ENCODE assay signal across 11 cellular contexts in genomic region chr3:45992133-45992729, GRCh38. TPM values are rescaled to one million over a fixed set of nuclear protein-coding genes. Genes with fewer than 3 reads are reported as not detected.
DNase-seq lines count a peak whose midpoint lies in the region; ATAC-seq, FAIRE-seq and TF ChIP-seq lines count a peak whose summit lies in the region.
"Had no signal": no experiment of that assay in that cellular context is flagged by ENCODE, and none has a peak within 500 bp of the region (broad histone marks: within the 10 kb centered on the region; RNA-seq: fewer than 3 reads in every experiment).

No MANE protein-coding gene starts in this region.

- no peak overlapping the region for H3K9ac ChIP-seq in HepG2 (ENCODE audit: insufficient read depth, low read depth, low read length)

- H3K27me3 Mint-ChIP-seq in activated T-cell treated with anti-CD3 and anti-CD28 coated beads, Interleukin-2, amount 50 U/mL, for 72 hours (ENCODE audit: low read depth) = no peaks in the 10 kb centered on the region
- H3K27me3 Mint-ChIP-seq in activated T-cell treated with anti-CD3 and anti-CD28 coated beads, Interleukin-2, amount 50 U/mL, for 4 hours (ENCODE audit: low read depth) = no peaks in the 10 kb centered on the region
- H3K27me3 Mint-ChIP-seq in activated naive CD8-positive, alpha-beta T cell treated with anti-CD3 and anti-CD28 coated beads, Interleukin-2, amount 10 ng/mL, durations not matched to agents 7 days and 5 days = no peaks in the 10 kb centered on the region

- H3K4me1 Mint-ChIP-seq in activated T-cell treated with anti-CD3 and anti-CD28 coated beads, Interleukin-2, amount 50 U/mL, for 72 hours (ENCODE audit: low read depth) = peaks cover 81% of the 10 kb centered on the region
- peaks cover 72% of the 10 kb centered on the region for H3K4me1 Mint-ChIP-seq in activated T-cell treated with anti-CD3 and anti-CD28 coated beads, Interleukin-2, amount 50 U/mL, for 4 hours (ENCODE audit: low read depth)
- peaks cover 66% of the 10 kb centered on the region for H3K4me1 Mint-ChIP-seq in activated naive CD8-positive, alpha-beta T cell treated with anti-CD3 and anti-CD28 coated beads, Interleukin-2, amount 10 ng/mL, durations not matched to agents 7 days and 5 days

- DNase-seq in activated T-cell treated with anti-CD3 and anti-CD28 coated beads, Interleukin-2, amount 50 U/mL, for 72 hours = no peak
- no peak for DNase-seq in activated T-cell treated with anti-CD3 and anti-CD28 coated beads, Interleukin-2, amount 50 U/mL, for 4 hours
- no peak for DNase-seq in activated naive CD8-positive, alpha-beta T cell treated with anti-CD3 and anti-CD28 coated beads, Interleukin-2, amount 10 ng/mL, durations not matched to agents 7 days and 5 days
- no peak for DNase-seq in HepG2 (ENCODE audit: low spot score)
- no peak for DNase-seq in upper lobe of left lung
- no peak for DNase-seq in upper lobe of right lung
- DNase-seq in NCI-H2171 treated with DMSO at 0.1 percent for 48 hours (lab: John Stamatoyannopoulos, UW) = no peak
- DNase-seq: NCI-H748 treated with DMSO at 0.1 percent for 48 hours, T-helper 9 cell had no signal

- TF ChIP-seq POLR2A in HepG2 (IDR thresholded peaks at IDR 0.05; ENCODE audit: insufficient read depth in 1 of 2, low read depth in 2 of 2, low read length in 2 of 2) (no peak), upper lobe of left lung (IDR thresholded peaks at IDR 0.05) (no peak)

- H3K36me3 ChIP-seq in HepG2 (replicated peaks in 1 of 2; ENCODE audit: control insufficient read depth in 1 of 2, insufficient read depth in 2 of 2, low read length in 2 of 2) (no peaks in the 10 kb centered on the region), upper lobe of left lung (no peaks in the 10 kb centered on the region), upper lobe of right lung (no peaks in the 10 kb centered on the region)

- H4K20me1 ChIP-seq in HepG2 (ENCODE audit: insufficient read depth, low read length) = no peaks in the 10 kb centered on the region

- H3K4me1 ChIP-seq in HepG2 (ENCODE audit: insufficient read depth, low read length) (peaks cover 44% of the 10 kb centered on the region), upper lobe of left lung (peaks cover 59 to 85% (median 64%) of the 10 kb centered on the region in 4 donors), upper lobe of right lung (peaks cover 69% of the 10 kb centered on the region)

- no peak overlapping the region for H3K4me3 ChIP-seq in HepG2 (replicated peaks in 1 of 3; ENCODE audit: insufficient read depth in 1 of 3, low read depth in 2 of 3, low read length in 3 of 3)
- H3K4me3 ChIP-seq in upper lobe of left lung = no peak overlapping the region
- no peak overlapping the region for H3K4me3 ChIP-seq in upper lobe of right lung

- no peak for ATAC-seq in activated T-cell treated with anti-CD3 and anti-CD28 coated beads, Interleukin-2, amount 50 U/mL, for 72 hours (replicated peaks in 1 of 2)
- no peak for ATAC-seq in activated T-cell treated with anti-CD3 and anti-CD28 coated beads, Interleukin-2, amount 50 U/mL, for 4 hours
- no peak for ATAC-seq in activated naive CD8-positive, alpha-beta T cell treated with anti-CD3 and anti-CD28 coated beads, Interleukin-2, amount 10 ng/mL, durations not matched to agents 7 days and 5 days (ENCODE audit: low read depth)
- no peak for ATAC-seq in HepG2
- ATAC-seq in upper lobe of left lung (ENCODE audit: low FRiP score in 2 of 2) = no peak
- ATAC-seq in GM19463 (IDR thresholded peaks at IDR 0.05; ENCODE audit: unreplicated experiment) = no peak
- ATAC-seq in upper lobe of right lung = no peak
- ATAC-seq: HCT116 had no signal

- H3K36me3 Mint-ChIP-seq in activated T-cell treated with anti-CD3 and anti-CD28 coated beads, Interleukin-2, amount 50 U/mL, for 72 hours (ENCODE audit: insufficient read depth in 2 of 2) = peaks cover 0 to 6% of the 10 kb centered on the region in 2 donors
- peaks cover 7% of the 10 kb centered on the region for H3K36me3 Mint-ChIP-seq in activated T-cell treated with anti-CD3 and anti-CD28 coated beads, Interleukin-2, amount 50 U/mL, for 4 hours (ENCODE audit: insufficient read depth)
- H3K36me3 Mint-ChIP-seq in activated naive CD8-positive, alpha-beta T cell treated with anti-CD3 and anti-CD28 coated beads, Interleukin-2, amount 10 ng/mL, durations not matched to agents 7 days and 5 days = peaks cover 43% of the 10 kb centered on the region

- POLR2A ChIA-PET in activated naive CD8-positive, alpha-beta T cell treated with anti-CD3 and anti-CD28 coated beads, Interleukin-2, amount 10 ng/mL, durations not matched to agents 7 days and 5 days (lab: Charles Lee) = interaction anchor here (1.0 to 6.5 kb wide), 4 partner anchors 14 to 299 kb away, joined by 3 to 85 read pairs (median 18); partner anchors contain the start of gene CXCR6
- POLR2A ChIA-PET in HepG2 (lab: Yijun Ruan, JAX) = no interaction called here

- WGBS in HepG2 (ENCODE audit: low lambda C conversion rate) = 87% methylated on average over 2 of the region's 2 CpGs
- 63 to 72% methylated on average over 2 of the region's 2 CpGs for WGBS in upper lobe of left lung, 2 donors

- CTCF ChIA-PET in HepG2 (lab: Yijun Ruan, JAX; ENCODE audit: low intra/inter-chr PET ratio, low total read pairs) = no interaction called here

- H2AFZ ChIP-seq in HepG2 (ENCODE audit: low read length) = no peak overlapping the region

- TF ChIP-seq RAD21 in HepG2 (CRISPR knock-in tag; IDR thresholded peaks at IDR 0.05) = no peak

- intact Hi-C loops in HepG2 (cut with micrococcal nuclease; ENCODE audit: unreplicated experiment) = no loop called here
- intact Hi-C loops in upper lobe of right lung (cut with DNase I) = no loop called here

- no peak overlapping the region for H3K4me2 ChIP-seq in HepG2 (ENCODE audit: low read depth, low read length)

- no peak overlapping the region for H3K27ac ChIP-seq in HepG2 (ENCODE audit: extremely low read length, insufficient read depth, low read length)
- peak overlapping the region; percentile 28 to 99 (median 74) for H3K27ac ChIP-seq in upper lobe of left lung
- no peak overlapping the region for H3K27ac ChIP-seq in upper lobe of right lung

- no TSS peak for BruUV-seq in HepG2 (replicated peaks; lab: Mats Ljungman, UMichigan)

- TF ChIP-seq CTCF in HepG2 (CRISPR knock-in tag; IDR thresholded peaks at IDR 0.05) = no peak
- no peak for TF ChIP-seq CTCF in upper lobe of left lung (IDR thresholded peaks at IDR 0.05)
- TF ChIP-seq CTCF in upper lobe of right lung (IDR thresholded peaks at IDR 0.05) = no peak

- H3K9me3 Mint-ChIP-seq in activated T-cell treated with anti-CD3 and anti-CD28 coated beads, Interleukin-2, amount 50 U/mL, for 72 hours = no peaks in the 10 kb centered on the region
- no peaks in the 10 kb centered on the region for H3K9me3 Mint-ChIP-seq in activated T-cell treated with anti-CD3 and anti-CD28 coated beads, Interleukin-2, amount 50 U/mL, for 4 hours
- no peaks in the 10 kb centered on the region for H3K9me3 Mint-ChIP-seq in activated naive CD8-positive, alpha-beta T cell treated with anti-CD3 and anti-CD28 coated beads, Interleukin-2, amount 10 ng/mL, durations not matched to agents 7 days and 5 days

- peaks cover 32% of the 10 kb centered on the region for H3K79me2 ChIP-seq in HepG2 (ENCODE audit: insufficient read depth, low read length)

- TF ChIP-seq EP300 in HepG2 (IDR thresholded peaks at IDR 0.05; ENCODE audit: low read depth in 2 of 2, low read length in 2 of 2) = no peak
- no peak for TF ChIP-seq EP300 in HepG2 (CRISPR knock-in tag; IDR thresholded peaks at IDR 0.05; ENCODE audit: borderline replicate concordance)
- TF ChIP-seq EP300 in upper lobe of left lung (IDR thresholded peaks at IDR 0.05) = no peak

- in situ Hi-C loops in HepG2 (cut with HindIII; ENCODE audit: extremely low pct_ligation_motif_present, low pct_unique_long_range_greater_than_20kb) = no loop called here

- H3K9me3 ChIP-seq in HepG2 (ENCODE audit: low read length) (no peaks in the 10 kb centered on the region), upper lobe of left lung (no peaks in the 10 kb centered on the region), upper lobe of right lung (no peaks in the 10 kb centered on the region)

- no peaks in the 10 kb centered on the region; a peak in 1 of 5 replicates for H3K27me3 ChIP-seq in HepG2 (ENCODE audit: control insufficient read depth in 1 of 2, insufficient read depth in 2 of 2, low read length in 2 of 2)
- no peaks in the 10 kb centered on the region for H3K27me3 ChIP-seq in upper lobe of left lung
- no peaks in the 10 kb centered on the region for H3K27me3 ChIP-seq in upper lobe of right lung

- H3K27ac Mint-ChIP-seq in activated T-cell treated with anti-CD3 and anti-CD28 coated beads, Interleukin-2, amount 50 U/mL, for 72 hours = no peak overlapping the region
- peak overlapping the region; percentile 81 for H3K27ac Mint-ChIP-seq in activated naive CD8-positive, alpha-beta T cell treated with anti-CD3 and anti-CD28 coated beads, Interleukin-2, amount 10 ng/mL, durations not matched to agents 7 days and 5 days

- peak overlapping the region; percentile 48 to 72 for H3K4me3 Mint-ChIP-seq in activated T-cell treated with anti-CD3 and anti-CD28 coated beads, Interleukin-2, amount 50 U/mL, for 72 hours
- no peak overlapping the region for H3K4me3 Mint-ChIP-seq in activated T-cell treated with anti-CD3 and anti-CD28 coated beads, Interleukin-2, amount 50 U/mL, for 4 hours
- H3K4me3 Mint-ChIP-seq in activated naive CD8-positive, alpha-beta T cell treated with anti-CD3 and anti-CD28 coated beads, Interleukin-2, amount 10 ng/mL, durations not matched to agents 7 days and 5 days = peak overlapping the region; percentile 78

- no peak for FAIRE-seq in HepG2 (lab: Jason Lieb, UNC)

RNA-seq across cellular contexts. Expression of gene FYCO1, which starts 3.4 kb away (rescaled TPM):
- 10 to 100 TPM; 17.6 to 25.1 TPM for total RNA-seq in activated T-cell treated with anti-CD3 and anti-CD28 coated beads, Interleukin-2, amount 50 U/mL, for 72 hours
- 1 to 10 TPM; 9.3 to 9.9 (median 9.8) TPM for total RNA-seq in activated T-cell treated with anti-CD3 and anti-CD28 coated beads, Interleukin-2, amount 50 U/mL, for 4 hours
- 10 to 100 TPM; 37.9 to 39.1 TPM for total RNA-seq in activated naive CD8-positive, alpha-beta T cell treated with anti-CD3 and anti-CD28 coated beads, Interleukin-2, amount 10 ng/mL, durations not matched to agents 7 days and 5 days
- total RNA-seq in HepG2 (2016; rRNA removed; fragmentation: Illumina TruSeq; extraction: Trizol) (2.7 and 4.9 TPM in 2 replicates), upper lobe of left lung (10 to 100 TPM; 37.5 to 84.9 (median 45.3) TPM), upper lobe of right lung (47.3 TPM)
- total RNA-seq in HepG2 (2016; cell fraction: cytosol; rRNA removed; fragmentation: Illumina TruSeq; extraction: Trizol; ENCODE audit: low read depth) = 0.44 and 0.51 TPM in 2 replicates
- total RNA-seq in HepG2 (2016; cell fraction: insoluble cytoplasmic fraction; rRNA removed; fragmentation: Illumina TruSeq; extraction: Trizol) = 2.3 and 4.4 TPM in 2 replicates
- total RNA-seq in HepG2 (2016; cell fraction: membrane; rRNA removed; fragmentation: Illumina TruSeq; extraction: Trizol) = 1.7 and 1.8 TPM in 2 replicates
- total RNA-seq in HepG2 (2016; cell fraction: nucleus; rRNA removed; fragmentation: Illumina TruSeq; extraction: Trizol) = 6.1 and 6.5 TPM in 2 replicates
- 4.2 and 6.0 TPM in 2 replicates for polyA plus RNA-seq in HepG2 (2011; rRNA removed)
- 2.8 and 3.3 TPM in 2 replicates for polyA plus RNA-seq in HepG2 (2011; cell fraction: cytosol; rRNA removed)
- polyA plus RNA-seq in HepG2 (2011; cell fraction: nucleus; rRNA removed) = 7.9 and 8.8 TPM in 2 replicates
- polyA plus RNA-seq in HepG2 (2012) = 4.1 and 4.9 TPM in 2 replicates
- 0.37 and 0.40 TPM in 2 replicates for polyA plus RNA-seq in HepG2 (2016; cell fraction: cytosol; fragmentation: Illumina TruSeq; extraction: Trizol; ENCODE audit: low read depth)
- 4.1 and 5.1 TPM in 2 replicates for polyA plus RNA-seq in HepG2 (2016; cell fraction: insoluble cytoplasmic fraction; fragmentation: Illumina TruSeq; extraction: Trizol; ENCODE audit: low read depth)
- 0.71 and 0.74 TPM in 2 replicates for polyA plus RNA-seq in HepG2 (2016; cell fraction: membrane; fragmentation: Illumina TruSeq; extraction: Trizol; ENCODE audit: low read depth)
- 7.0 and 7.3 TPM in 2 replicates for polyA plus RNA-seq in HepG2 (2016; cell fraction: nucleus; fragmentation: Illumina TruSeq; extraction: Trizol; ENCODE audit: insufficient read depth, low read depth)
- polyA minus RNA-seq in HepG2 (2011; rRNA and poly(A)+ RNA removed; ENCODE audit: low replicate concordance) = 15.1 and 17.0 TPM in 2 replicates
- polyA minus RNA-seq in HepG2 (2011; cell fraction: cytosol; rRNA and poly(A)+ RNA removed) = 3.4 and 4.2 TPM in 2 replicates
- polyA minus RNA-seq in HepG2 (2011; cell fraction: nucleus; rRNA and poly(A)+ RNA removed) = 10.8 and 19.3 TPM in 2 replicates

RNA-seq across cellular contexts. Expression of gene XCR1, which starts 35.1 kb away (rescaled TPM):
- total RNA-seq in activated T-cell treated with anti-CD3 and anti-CD28 coated beads, Interleukin-2, amount 50 U/mL, for 72 hours = not detected
- not detected for total RNA-seq in activated T-cell treated with anti-CD3 and anti-CD28 coated beads, Interleukin-2, amount 50 U/mL, for 4 hours
- not detected for total RNA-seq in activated naive CD8-positive, alpha-beta T cell treated with anti-CD3 and anti-CD28 coated beads, Interleukin-2, amount 10 ng/mL, durations not matched to agents 7 days and 5 days
- not detected in 2 replicates for total RNA-seq in HepG2 (2016; rRNA removed; fragmentation: Illumina TruSeq; extraction: Trizol)
- not detected in 2 replicates for total RNA-seq in HepG2 (2016; cell fraction: cytosol; rRNA removed; fragmentation: Illumina TruSeq; extraction: Trizol; ENCODE audit: low read depth)
- total RNA-seq in HepG2 (2016; cell fraction: insoluble cytoplasmic fraction; rRNA removed; fragmentation: Illumina TruSeq; extraction: Trizol) = not detected in 2 replicates
- total RNA-seq in HepG2 (2016; cell fraction: membrane; rRNA removed; fragmentation: Illumina TruSeq; extraction: Trizol) = not detected in 2 replicates
- total RNA-seq in HepG2 (2016; cell fraction: nucleus; rRNA removed; fragmentation: Illumina TruSeq; extraction: Trizol) = not detected in 2 replicates
- not detected in 2 replicates for polyA plus RNA-seq in HepG2 (2011; rRNA removed)
- not detected in 2 replicates for polyA plus RNA-seq in HepG2 (2011; cell fraction: cytosol; rRNA removed)
- polyA plus RNA-seq in HepG2 (2011; cell fraction: nucleus; rRNA removed) = not detected in 2 replicates
- not detected in 2 replicates for polyA plus RNA-seq in HepG2 (2012)
- not detected in 2 replicates for polyA plus RNA-seq in HepG2 (2016; cell fraction: cytosol; fragmentation: Illumina TruSeq; extraction: Trizol; ENCODE audit: low read depth)
- not detected in 2 replicates for polyA plus RNA-seq in HepG2 (2016; cell fraction: insoluble cytoplasmic fraction; fragmentation: Illumina TruSeq; extraction: Trizol; ENCODE audit: low read depth)
- polyA plus RNA-seq in HepG2 (2016; cell fraction: membrane; fragmentation: Illumina TruSeq; extraction: Trizol; ENCODE audit: low read depth) = not detected in 2 replicates
- polyA plus RNA-seq in HepG2 (2016; cell fraction: nucleus; fragmentation: Illumina TruSeq; extraction: Trizol; ENCODE audit: insufficient read depth, low read depth) = not detected in 2 replicates
- polyA minus RNA-seq in HepG2 (2011; rRNA and poly(A)+ RNA removed; ENCODE audit: low replicate concordance) = 0.05 TPM in 1 of 2 replicates, not detected in the other
- polyA minus RNA-seq in HepG2 (2011; cell fraction: cytosol; rRNA and poly(A)+ RNA removed) = not detected in 2 replicates
- not detected in 2 replicates for polyA minus RNA-seq in HepG2 (2011; cell fraction: nucleus; rRNA and poly(A)+ RNA removed)
- under 1 TPM in 4 of 6 donors, not detected in 2; 0.15 to 0.47 (median 0.28) TPM for total RNA-seq in upper lobe of left lung
- 0.26 TPM for total RNA-seq in upper lobe of right lung

RNA-seq across cellular contexts. Expression of gene CXCR6, which starts 49.0 kb away (rescaled TPM):
- total RNA-seq in activated T-cell treated with anti-CD3 and anti-CD28 coated beads, Interleukin-2, amount 50 U/mL, for 72 hours = 10 to 100 TPM in 1 of 2 donors, 1 to 10 TPM in 1; 2.0 to 13.1 TPM
- total RNA-seq in activated T-cell treated with anti-CD3 and anti-CD28 coated beads, Interleukin-2, amount 50 U/mL, for 4 hours = 1 to 10 TPM; 1.4 to 2.6 (median 1.6) TPM
- total RNA-seq in activated naive CD8-positive, alpha-beta T cell treated with anti-CD3 and anti-CD28 coated beads, Interleukin-2, amount 10 ng/mL, durations not matched to agents 7 days and 5 days = 10 to 100 TPM; 12.4 to 13.5 TPM
- not detected in 2 replicates for total RNA-seq in HepG2 (2016; rRNA removed; fragmentation: Illumina TruSeq; extraction: Trizol)
- not detected in 2 replicates for total RNA-seq in HepG2 (2016; cell fraction: cytosol; rRNA removed; fragmentation: Illumina TruSeq; extraction: Trizol; ENCODE audit: low read depth)
- not detected in 2 replicates for total RNA-seq in HepG2 (2016; cell fraction: insoluble cytoplasmic fraction; rRNA removed; fragmentation: Illumina TruSeq; extraction: Trizol)
- total RNA-seq in HepG2 (2016; cell fraction: membrane; rRNA removed; fragmentation: Illumina TruSeq; extraction: Trizol) = not detected in 2 replicates
- total RNA-seq in HepG2 (2016; cell fraction: nucleus; rRNA removed; fragmentation: Illumina TruSeq; extraction: Trizol) = not detected in 2 replicates
- not detected in 2 replicates for polyA plus RNA-seq in HepG2 (2011; rRNA removed)
- polyA plus RNA-seq in HepG2 (2011; cell fraction: cytosol; rRNA removed) = not detected in 2 replicates
- polyA plus RNA-seq in HepG2 (2011; cell fraction: nucleus; rRNA removed) = not detected in 2 replicates
- 0.07 and 0.17 TPM in 2 replicates for polyA plus RNA-seq in HepG2 (2012)
- polyA plus RNA-seq in HepG2 (2016; cell fraction: cytosol; fragmentation: Illumina TruSeq; extraction: Trizol; ENCODE audit: low read depth) = not detected in 2 replicates
- not detected in 2 replicates for polyA plus RNA-seq in HepG2 (2016; cell fraction: insoluble cytoplasmic fraction; fragmentation: Illumina TruSeq; extraction: Trizol; ENCODE audit: low read depth)
- polyA plus RNA-seq in HepG2 (2016; cell fraction: membrane; fragmentation: Illumina TruSeq; extraction: Trizol; ENCODE audit: low read depth) = not detected in 2 replicates
- not detected in 2 replicates for polyA plus RNA-seq in HepG2 (2016; cell fraction: nucleus; fragmentation: Illumina TruSeq; extraction: Trizol; ENCODE audit: insufficient read depth, low read depth)
- polyA minus RNA-seq in HepG2 (2011; rRNA and poly(A)+ RNA removed; ENCODE audit: low replicate concordance) = not detected in 2 replicates
- not detected in 2 replicates for polyA minus RNA-seq in HepG2 (2011; cell fraction: cytosol; rRNA and poly(A)+ RNA removed)
- polyA minus RNA-seq in HepG2 (2011; cell fraction: nucleus; rRNA and poly(A)+ RNA removed) = not detected in 2 replicates
- 10 to 100 TPM in 1 of 6 donors, 1 to 10 TPM in 5; 2.1 to 10.2 (median 3.0) TPM for total RNA-seq in upper lobe of left lung
- 4.7 TPM for total RNA-seq in upper lobe of right lung

Comparison
In these comparisons a context has a peak if more than half of its experiments do, and no peak if none do; other contexts are left out.
1. H3K27ac ChIP-seq: peak in upper lobe of left lung (4 of 4); none in HepG2 (single experiment) and upper lobe of right lung (single experiment).